Comparison of ENCODE assay signal across 18 cellular contexts in genomic region chr22:40322061-40322460, GRCh38. TPM values are rescaled to one million over a fixed set of nuclear protein-coding genes. Genes with fewer than 3 reads are reported as not detected.
DNase-seq lines count a peak whose midpoint lies in the region; ATAC-seq, FAIRE-seq and TF ChIP-seq lines count a peak whose summit lies in the region.
"Had no signal": no experiment of that assay in that cellular context is flagged by ENCODE, and none has a peak within 500 bp of the region (broad histone marks: within the 10 kb centered on the region; RNA-seq: fewer than 3 reads in every experiment).

No MANE protein-coding gene starts in this region.

- no peak for ATAC-seq in activated naive CD4-positive, alpha-beta T cell treated with anti-CD3 and anti-CD28 coated beads, Interleukin-2, amount 50 U/mL, for 72 hours
- no peak for ATAC-seq in activated CD8-positive, alpha-beta T cell treated with anti-CD3 and anti-CD28 coated beads for 36 hours
- ATAC-seq in effector memory CD8-positive, alpha-beta T cell (replicated peaks) = no peak
- ATAC-seq in HG03378 (IDR thresholded peaks at IDR 0.05; ENCODE audit: unreplicated experiment) = no peak
- ATAC-seq: left lobe of liver had no signal

- FAIRE-seq in D721Med (lab: Jason Lieb, UNC) = no peak

- intact Hi-C loops in activated CD8-positive, alpha-beta T cell treated with anti-CD3 and anti-CD28 coated beads for 36 hours (cut with micrococcal nuclease) = no loop called here

- DNase-seq in activated naive CD4-positive, alpha-beta T cell treated with anti-CD3 and anti-CD28 coated beads, Interleukin-2, amount 50 U/mL, for 72 hours (ENCODE audit: low spot score in 2 of 2) = no peak
- DNase-seq in activated CD8-positive, alpha-beta T cell treated with anti-CD3 and anti-CD28 coated beads for 36 hours = no peak
- DNase-seq in effector memory CD8-positive, alpha-beta T cell = no peak
- DNase-seq in midbrain (lab: John Stamatoyannopoulos, UW) = no peak
- no peak for DNase-seq in coronary artery (ENCODE audit: low spot score)
- DNase-seq in D721Med (ENCODE audit: insufficient read length, low spot score) = no peak
- DNase-seq: amniotic stem cell; cerebellar nuclear complex; HFFc6; NCI-H1417; NCI-H2171 treated with DMSO at 0.1 percent for 48 hours; NCI-H774; occipital lobe; stimulated activated CD4-positive, alpha-beta T cell treated with anti-CD3 and anti-CD28 coated beads, Interleukin-2, amount 100 ng/mL, for 24 hours; WERI-Rb-1 had no signal

- H3K9me3 Mint-ChIP-seq in activated naive CD4-positive, alpha-beta T cell treated with anti-CD3 and anti-CD28 coated beads, Interleukin-2, amount 50 U/mL, for 24 hours = no peaks in the 10 kb centered on the region
- no peaks in the 10 kb centered on the region for H3K9me3 Mint-ChIP-seq in activated naive CD4-positive, alpha-beta T cell treated with anti-CD3 and anti-CD28 coated beads, Interleukin-2, amount 50 U/mL, for 72 hours
- H3K9me3 Mint-ChIP-seq in activated CD8-positive, alpha-beta T cell treated with anti-CD3 and anti-CD28 coated beads for 36 hours = no peaks in the 10 kb centered on the region
- H3K9me3 Mint-ChIP-seq in effector memory CD8-positive, alpha-beta T cell = no peaks in the 10 kb centered on the region
- H3K9me3 Mint-ChIP-seq: HFFc6 had no signal

- peaks cover 24% of the 10 kb centered on the region for H3K36me3 Mint-ChIP-seq in activated naive CD4-positive, alpha-beta T cell treated with anti-CD3 and anti-CD28 coated beads, Interleukin-2, amount 50 U/mL, for 24 hours
- H3K36me3 Mint-ChIP-seq in activated naive CD4-positive, alpha-beta T cell treated with anti-CD3 and anti-CD28 coated beads, Interleukin-2, amount 50 U/mL, for 72 hours = peaks cover 9 to 41% of the 10 kb centered on the region in 2 donors
- H3K36me3 Mint-ChIP-seq in activated CD8-positive, alpha-beta T cell treated with anti-CD3 and anti-CD28 coated beads for 36 hours (ENCODE audit: low read depth) = peaks cover 39% of the 10 kb centered on the region
- peaks cover 58% of the 10 kb centered on the region for H3K36me3 Mint-ChIP-seq in effector memory CD8-positive, alpha-beta T cell (ENCODE audit: insufficient read depth)

- H3K27ac ChIP-seq in coronary artery = no peak overlapping the region
- H3K27ac ChIP-seq: WERI-Rb-1 had no signal

- H3K4me3 ChIP-seq in coronary artery = no peak overlapping the region

- POLR2A ChIA-PET in activated CD8-positive, alpha-beta T cell treated with anti-CD3 and anti-CD28 coated beads for 36 hours (lab: Charles Lee) = interaction anchor here (0.9 to 2.6 kb wide), 3 partner anchors 12 to 24 kb away, joined by 4 to 10 read pairs (median 8); partner anchors contain the start of gene ADSL

- H3K27me3 Mint-ChIP-seq in activated naive CD4-positive, alpha-beta T cell treated with anti-CD3 and anti-CD28 coated beads, Interleukin-2, amount 50 U/mL, for 24 hours = no peaks in the 10 kb centered on the region
- no peaks in the 10 kb centered on the region for H3K27me3 Mint-ChIP-seq in activated CD8-positive, alpha-beta T cell treated with anti-CD3 and anti-CD28 coated beads for 36 hours
- H3K27me3 Mint-ChIP-seq in effector memory CD8-positive, alpha-beta T cell = no peaks in the 10 kb centered on the region

- H3K4me1 Mint-ChIP-seq in activated naive CD4-positive, alpha-beta T cell treated with anti-CD3 and anti-CD28 coated beads, Interleukin-2, amount 50 U/mL, for 24 hours = peaks cover 68% of the 10 kb centered on the region
- H3K4me1 Mint-ChIP-seq in activated CD8-positive, alpha-beta T cell treated with anti-CD3 and anti-CD28 coated beads for 36 hours (ENCODE audit: low read depth) = peaks cover 57% of the 10 kb centered on the region
- H3K4me1 Mint-ChIP-seq in effector memory CD8-positive, alpha-beta T cell (ENCODE audit: low read depth in 2 of 2) = peaks cover 16 to 21% of the 10 kb centered on the region in 2 donors

- H3K27ac Mint-ChIP-seq in activated naive CD4-positive, alpha-beta T cell treated with anti-CD3 and anti-CD28 coated beads, Interleukin-2, amount 50 U/mL, for 24 hours = peak overlapping the region; percentile 3
- H3K27ac Mint-ChIP-seq in activated naive CD4-positive, alpha-beta T cell treated with anti-CD3 and anti-CD28 coated beads, Interleukin-2, amount 50 U/mL, for 72 hours = no peak overlapping the region
- peak overlapping the region; percentile 16 for H3K27ac Mint-ChIP-seq in activated CD8-positive, alpha-beta T cell treated with anti-CD3 and anti-CD28 coated beads for 36 hours
- peak overlapping the region; percentile 53 to 54 for H3K27ac Mint-ChIP-seq in effector memory CD8-positive, alpha-beta T cell
- H3K27ac Mint-ChIP-seq: HFFc6 had no signal

- no peak overlapping the region for H3K4me3 Mint-ChIP-seq in activated naive CD4-positive, alpha-beta T cell treated with anti-CD3 and anti-CD28 coated beads, Interleukin-2, amount 50 U/mL, for 24 hours
- no peak overlapping the region for H3K4me3 Mint-ChIP-seq in activated CD8-positive, alpha-beta T cell treated with anti-CD3 and anti-CD28 coated beads for 36 hours
- H3K4me3 Mint-ChIP-seq in effector memory CD8-positive, alpha-beta T cell = no peak overlapping the region
- H3K4me3 Mint-ChIP-seq: HFFc6 had no signal

- CTCF ChIA-PET in activated CD8-positive, alpha-beta T cell treated with anti-CD3 and anti-CD28 coated beads for 36 hours (lab: Charles Lee) = interaction anchor here (1.2 kb wide), 1 partner anchor 27 kb away, joined by 3 read pairs; no protein-coding TSS in a partner anchor

- no peak for TF ChIP-seq CTCF in activated CD8-positive, alpha-beta T cell treated with anti-CD3 and anti-CD28 coated beads for 36 hours (IDR thresholded peaks at IDR 0.05)
- no peak for TF ChIP-seq CTCF in coronary artery (IDR thresholded peaks at IDR 0.05)
- TF ChIP-seq CTCF in D721Med (IDR thresholded peaks at IDR 0.05; ENCODE audit: insufficient read depth, missing control alignments) = no peak

RNA-seq across cellular contexts. Expression of gene ADSL, which starts 24.2 kb away (rescaled TPM):
- total RNA-seq in activated naive CD4-positive, alpha-beta T cell treated with anti-CD3 and anti-CD28 coated beads, Interleukin-2, amount 50 U/mL, for 72 hours = 100 to 1,000 TPM in 1 of 2 donors, 10 to 100 TPM in 1; 97.4 to 135 TPM
- total RNA-seq in activated CD8-positive, alpha-beta T cell treated with anti-CD3 and anti-CD28 coated beads for 36 hours = 100 to 1,000 TPM; 160 to 169 TPM

RNA-seq across cellular contexts. Expression of gene SGSM3, which starts 48.3 kb away (rescaled TPM):
- total RNA-seq in activated naive CD4-positive, alpha-beta T cell treated with anti-CD3 and anti-CD28 coated beads, Interleukin-2, amount 50 U/mL, for 72 hours = 10 to 100 TPM; 31.8 to 50.2 TPM
- total RNA-seq in activated CD8-positive, alpha-beta T cell treated with anti-CD3 and anti-CD28 coated beads for 36 hours = 10 to 100 TPM; 60.2 to 64.3 TPM

Comparison
In these comparisons a context has a peak if more than half of its experiments do, and no peak if none do; other contexts are left out.
1. H3K27ac Mint-ChIP-seq: peak in activated naive CD4-positive, alpha-beta T cell treated with anti-CD3 and anti-CD28 coated beads, Interleukin-2, amount 50 U/mL, for 24 hours (single experiment), activated CD8-positive, alpha-beta T cell treated with anti-CD3 and anti-CD28 coated beads for 36 hours (single experiment) and effector memory CD8-positive, alpha-beta T cell (2 of 2); none in activated naive CD4-positive, alpha-beta T cell treated with anti-CD3 and anti-CD28 coated beads, Interleukin-2, amount 50 U/mL, for 72 hours (0 of 2).